Comparison of ENCODE assay signal across 1 cellular context in genomic region chr16:71808593-71809449, GRCh38.
TF ChIP-seq lines count a peak whose summit lies in the region.

TSS of gene AP1G1 (minus strand) at chr16:71808834. CDS start at chr16:71789479, 19,355 bp downstream.

TF ChIP-seq in HepG2, 621 proteins besides CTCF, POLR2A, EP300 and RAD21 (continued from another document and continues in another):
- 0 out of 2 replicates have a peak, but pooled peaks have one; percentile 52 for TF ChIP-seq IRF2 (CRISPR knock-in tag; IDR thresholded peaks at IDR 0.05)
- TF ChIP-seq ZNF343 (CRISPR knock-in tag; IDR thresholded peaks at IDR 0.05), result no peak
- no peak for TF ChIP-seq THYN1 (CRISPR knock-in tag; IDR thresholded peaks at IDR 0.05; ENCODE audit: borderline replicate concordance, low read depth)
- TF ChIP-seq HOXA3 (CRISPR knock-in tag; IDR thresholded peaks at IDR 0.05), result peak; percentile 100
- no peak for TF ChIP-seq ZNF136 (CRISPR knock-in tag; IDR thresholded peaks at IDR 0.05; ENCODE audit: low read depth)
- TF ChIP-seq IRX3 (CRISPR knock-in tag; IDR thresholded peaks at IDR 0.05; ENCODE audit: borderline replicate concordance, low read depth), result no peak
- peak; percentile 95 for TF ChIP-seq SMAD3 (CRISPR knock-in tag; IDR thresholded peaks at IDR 0.05)
- no peak for TF ChIP-seq ZNF670 (CRISPR knock-in tag; IDR thresholded peaks at IDR 0.05; ENCODE audit: borderline replicate concordance)
- no peak for TF ChIP-seq CC2D1A (CRISPR knock-in tag; IDR thresholded peaks at IDR 0.05)
- TF ChIP-seq FIP1L1 (IDR thresholded peaks at IDR 0.05; ENCODE audit: borderline replicate concordance, insufficient read depth, low read depth, low read length), result no peak
- TF ChIP-seq ZNF225 (CRISPR knock-in tag; IDR thresholded peaks at IDR 0.05), result no peak; the same call in 1 of the 2 replicates
- TF ChIP-seq ONECUT2 (CRISPR knock-in tag; IDR thresholded peaks at IDR 0.05), result no peak
- peak; percentile 72 for TF ChIP-seq GZF1 (CRISPR knock-in tag; IDR thresholded peaks at IDR 0.05)
- TF ChIP-seq SATB2 (CRISPR knock-in tag; IDR thresholded peaks at IDR 0.05), result peak; percentile 63; the same call in 1 of the 2 replicates
- no peak; the same call in 1 of the 2 replicates for TF ChIP-seq ZSCAN12 (CRISPR knock-in tag; IDR thresholded peaks at IDR 0.05)
- peak; percentile 77; the same call in 1 of the 2 replicates for TF ChIP-seq ARHGAP35 (CRISPR knock-in tag; IDR thresholded peaks at IDR 0.05; ENCODE audit: borderline replicate concordance)
- peak; percentile 99 for TF ChIP-seq HINFP (CRISPR knock-in tag; IDR thresholded peaks at IDR 0.05; ENCODE audit: low read depth)
- peak; percentile 61; the same call in 1 of the 2 replicates for TF ChIP-seq ZNF543 (CRISPR knock-in tag; IDR thresholded peaks at IDR 0.05)
- peak; percentile 97 for TF ChIP-seq KMT2A (CRISPR knock-in tag; IDR thresholded peaks at IDR 0.05)
- peak; percentile 78; the same call in 1 of the 2 replicates for TF ChIP-seq ZNF580 (CRISPR knock-in tag; IDR thresholded peaks at IDR 0.05; ENCODE audit: borderline replicate concordance, low read depth)
- peak; percentile 16; the same call in 1 of the 2 replicates for TF ChIP-seq ZNF878 (CRISPR knock-in tag; IDR thresholded peaks at IDR 0.05)
- 0 out of 2 replicates have a peak, but pooled peaks have one; percentile 10 for TF ChIP-seq MTF2 (CRISPR knock-in tag; IDR thresholded peaks at IDR 0.05; ENCODE audit: borderline replicate concordance)
- TF ChIP-seq ZNF772 (CRISPR knock-in tag; IDR thresholded peaks at IDR 0.05), result no peak
- peak; percentile 95 for TF ChIP-seq KLF15 (CRISPR knock-in tag; IDR thresholded peaks at IDR 0.05; ENCODE audit: borderline replicate concordance)
- peak; percentile 91 for TF ChIP-seq ZFP91 (CRISPR knock-in tag; IDR thresholded peaks at IDR 0.05; ENCODE audit: borderline replicate concordance)
- no peak for TF ChIP-seq ZNF17 (CRISPR knock-in tag; IDR thresholded peaks at IDR 0.05)
- peak; percentile 60; the same call in 1 of the 2 replicates for TF ChIP-seq ZNF777 (CRISPR knock-in tag; IDR thresholded peaks at IDR 0.05)
- TF ChIP-seq ZNF34 (CRISPR knock-in tag; IDR thresholded peaks at IDR 0.05; ENCODE audit: borderline replicate concordance), result no peak
- no peak for TF ChIP-seq MBD4 (IDR thresholded peaks at IDR 0.05; ENCODE audit: borderline replicate concordance, low read length)
- TF ChIP-seq ZNF513 (CRISPR knock-in tag; conservative IDR thresholded peaks at IDR 0.05), result no peak; the same call in 1 of the 2 replicates
- TF ChIP-seq ZBTB2 (CRISPR knock-in tag; IDR thresholded peaks at IDR 0.05; ENCODE audit: low read depth), result peak; percentile 83
- TF ChIP-seq CREB3 (CRISPR knock-in tag; IDR thresholded peaks at IDR 0.05), result peak; percentile 76; the same call in 1 of the 2 replicates
- peak; percentile 40; the same call in 1 of the 2 replicates for TF ChIP-seq ZNF12 (CRISPR knock-in tag; IDR thresholded peaks at IDR 0.05)
- TF ChIP-seq ETS1 (CRISPR knock-in tag; IDR thresholded peaks at IDR 0.05), result no peak
- TF ChIP-seq ARNT (IDR thresholded peaks at IDR 0.05), result no peak
- no peak for TF ChIP-seq TMF1 (CRISPR knock-in tag; IDR thresholded peaks at IDR 0.05; ENCODE audit: low read depth)
- no peak for TF ChIP-seq ZFP41 (CRISPR knock-in tag; IDR thresholded peaks at IDR 0.05; ENCODE audit: borderline replicate concordance)
- TF ChIP-seq ATF3 (CRISPR knock-in tag; IDR thresholded peaks at IDR 0.05), result peak; percentile 38; the same call in 1 of the 2 replicates
- peak; percentile 50; the same call in 1 of the 2 replicates for TF ChIP-seq ZNF598 (CRISPR knock-in tag; IDR thresholded peaks at IDR 0.05; ENCODE audit: borderline replicate concordance)
- peak; percentile 79 for TF ChIP-seq ATF2 (CRISPR knock-in tag; IDR thresholded peaks at IDR 0.05)
- no peak for TF ChIP-seq MLXIP (CRISPR knock-in tag; IDR thresholded peaks at IDR 0.05; ENCODE audit: borderline replicate concordance)
- TF ChIP-seq ZNF572 (CRISPR knock-in tag; IDR thresholded peaks at IDR 0.05), result no peak
- peak; percentile 79; the same call in 1 of the 2 replicates for TF ChIP-seq ZKSCAN8 (CRISPR knock-in tag; IDR thresholded peaks at IDR 0.05; ENCODE audit: borderline replicate concordance)
- no peak for TF ChIP-seq RARG (CRISPR knock-in tag; IDR thresholded peaks at IDR 0.05; ENCODE audit: low read depth)
- peak; percentile 19; the same call in 1 of the 2 replicates for TF ChIP-seq ZSCAN21 (CRISPR knock-in tag; IDR thresholded peaks at IDR 0.05; ENCODE audit: borderline replicate concordance)
- TF ChIP-seq TOPORS (CRISPR knock-in tag; IDR thresholded peaks at IDR 0.05), result peak; percentile 67; the same call in 1 of the 2 replicates
- peak; percentile 89 for TF ChIP-seq RFXANK (CRISPR knock-in tag; IDR thresholded peaks at IDR 0.05)
- peak; percentile 91 for TF ChIP-seq POLR2AphosphoS5 (IDR thresholded peaks at IDR 0.05; ENCODE audit: low read depth, low read length)
- TF ChIP-seq ATRX (CRISPR knock-in tag; IDR thresholded peaks at IDR 0.05; ENCODE audit: borderline replicate concordance), result peak; percentile 56; the same call in 1 of the 2 replicates
- no peak for TF ChIP-seq SETDB1 (CRISPR knock-in tag; IDR thresholded peaks at IDR 0.05; ENCODE audit: borderline replicate concordance)
- TF ChIP-seq ZNF430 (CRISPR knock-in tag; IDR thresholded peaks at IDR 0.05), result peak; percentile 91
- 0 out of 2 replicates have a peak, but pooled peaks have one; percentile 46 for TF ChIP-seq ATF7-NPFF (CRISPR knock-in tag; IDR thresholded peaks at IDR 0.05; ENCODE audit: low read depth)
- TF ChIP-seq AGO1 (IDR thresholded peaks at IDR 0.05; ENCODE audit: low read depth, low read length, poor library complexity, severe bottlenecking), result peak; percentile 64
- TF ChIP-seq RBM22 (optimal IDR thresholded peaks at IDR 0.05; ENCODE audit: low read length), result no peak
- TF ChIP-seq SMYD3 (CRISPR knock-in tag; IDR thresholded peaks at IDR 0.05), result 0 out of 2 replicates have a peak, but pooled peaks have one; percentile 26
- TF ChIP-seq ZNF30 (CRISPR knock-in tag; IDR thresholded peaks at IDR 0.05), result no peak
- peak; percentile 57 for TF ChIP-seq ZNF331 (CRISPR knock-in tag; IDR thresholded peaks at IDR 0.05)
